Comparison of ENCODE assay signal across 16 cellular contexts in genomic region chr1:63935553-63935952, GRCh38.
DNase-seq lines count a peak whose midpoint lies in the region; ATAC-seq and TF ChIP-seq lines count a peak whose summit lies in the region.
"Had no signal": no experiment of that assay in that cellular context is flagged by ENCODE, and none has a peak within 500 bp of the region (broad histone marks: within the 10 kb centered on the region; RNA-seq: fewer than 3 reads in every experiment).

No MANE protein-coding gene starts in this region.

- intact Hi-C loops in Right ventricle myocardium superior (cut with DNase I) = loop anchor here (10.0 kb wide), 2 partner anchors 199 to 241 kb away; no protein-coding TSS in a partner anchor
- intact Hi-C loops in CD14-positive monocyte (cut with micrococcal nuclease) = no loop called here
- intact Hi-C loops in activated T-helper 1 cell treated with anti-CD3 and anti-CD28 coated beads, Interleukin-12 subunit alpha, Interleukin-12 subunit beta, Interleukin-2, Interleukin-4 antibody, amounts not matched to agents 30 ng/mL and 10 ng/mL and 1 ng/mL, durations not matched to agents 14 hours and 24 hours and 36 hours (cut with micrococcal nuclease) = no loop called here

- H3K27ac ChIP-seq in right atrium auricular region = no peak overlapping the region
- peak overlapping the region; percentile 14 to 25 for H3K27ac ChIP-seq in thoracic aorta

- H3K4me1 ChIP-seq in right atrium auricular region (peaks cover 0 to 8% of the 10 kb centered on the region in 2 donors), thoracic aorta (ENCODE audit: control insufficient read depth in 1 of 2, low read depth in 2 of 2) (peaks cover 0 to 77% of the 10 kb centered on the region in 2 donors)

- DNase-seq in Right ventricle myocardium superior = no peak
- DNase-seq in right atrium auricular region (ENCODE audit: low spot score) = no peak
- peak; percentile 26 for DNase-seq in NCI-H226
- DNase-seq in thoracic aorta (ENCODE audit: low spot score) = no peak
- no peak for DNase-seq in CD14-positive monocyte (ENCODE audit: low spot score)
- DNase-seq in activated CD4-positive, alpha-beta T cell treated with anti-CD3 and anti-CD28 coated beads for 4 hours = no peak
- DNase-seq in activated T-helper 1 cell treated with anti-CD3 and anti-CD28 coated beads, Interleukin-12 subunit alpha, Interleukin-12 subunit beta, Interleukin-2, Interleukin-4 antibody, amounts not matched to agents 30 ng/mL and 10 ng/mL and 1 ng/mL, durations not matched to agents 14 hours and 24 hours and 36 hours (ENCODE audit: low spot score) = no peak
- DNase-seq: 8988T; activated CD8-positive, alpha-beta memory T cell treated with anti-CD3 and anti-CD28 coated beads for 24 hours; GOT3; NCI-H1417 treated with DMSO at 0.1 percent for 48 hours; stimulated activated CD4-positive, alpha-beta T cell treated with anti-CD3 and anti-CD28 coated beads, Interleukin-2, amount 100 ng/mL, for 24 hours; stimulated activated naive CD8-positive, alpha-beta T cell treated with anti-CD3 and anti-CD28 coated beads, Interleukin-15, Interleukin-2, amounts not matched to agents 100 U/mL and 50 U/mL, for 24 hours had no signal

- no peaks in the 10 kb centered on the region for H3K36me3 Mint-ChIP-seq in CD14-positive monocyte
- no peaks in the 10 kb centered on the region for H3K36me3 Mint-ChIP-seq in activated T-helper 1 cell treated with anti-CD3 and anti-CD28 coated beads, Interleukin-12 subunit alpha, Interleukin-12 subunit beta, Interleukin-2, Interleukin-4 antibody, amounts not matched to agents 30 ng/mL and 10 ng/mL and 1 ng/mL, durations not matched to agents 14 hours and 24 hours and 36 hours (ENCODE audit: low read depth)

- peaks cover 8% of the 10 kb centered on the region for H3K4me1 Mint-ChIP-seq in CD14-positive monocyte
- H3K4me1 Mint-ChIP-seq in activated T-helper 1 cell treated with anti-CD3 and anti-CD28 coated beads, Interleukin-12 subunit alpha, Interleukin-12 subunit beta, Interleukin-2, Interleukin-4 antibody, amounts not matched to agents 30 ng/mL and 10 ng/mL and 1 ng/mL, durations not matched to agents 14 hours and 24 hours and 36 hours (ENCODE audit: low read depth) = no peaks in the 10 kb centered on the region

- no peaks in the 10 kb centered on the region for H3K9me3 Mint-ChIP-seq in CD14-positive monocyte
- no peaks in the 10 kb centered on the region for H3K9me3 Mint-ChIP-seq in activated T-helper 1 cell treated with anti-CD3 and anti-CD28 coated beads, Interleukin-12 subunit alpha, Interleukin-12 subunit beta, Interleukin-2, Interleukin-4 antibody, amounts not matched to agents 30 ng/mL and 10 ng/mL and 1 ng/mL, durations not matched to agents 14 hours and 24 hours and 36 hours

- H3K4me3 Mint-ChIP-seq in CD14-positive monocyte = no peak overlapping the region
- H3K4me3 Mint-ChIP-seq in activated T-helper 1 cell treated with anti-CD3 and anti-CD28 coated beads, Interleukin-12 subunit alpha, Interleukin-12 subunit beta, Interleukin-2, Interleukin-4 antibody, amounts not matched to agents 30 ng/mL and 10 ng/mL and 1 ng/mL, durations not matched to agents 14 hours and 24 hours and 36 hours = no peak overlapping the region

- no peak overlapping the region for H3K4me3 ChIP-seq in right atrium auricular region
- no peak overlapping the region for H3K4me3 ChIP-seq in thoracic aorta
- H3K4me3 ChIP-seq: lung, pancreas had no signal

- no peaks in the 10 kb centered on the region for H3K36me3 ChIP-seq in right atrium auricular region
- no peaks in the 10 kb centered on the region for H3K36me3 ChIP-seq in thoracic aorta
- H3K36me3 ChIP-seq: pancreas had no signal

- TF ChIP-seq CTCF in right atrium auricular region (IDR thresholded peaks at IDR 0.05) (no peak), thoracic aorta (IDR thresholded peaks at IDR 0.05) (no peak), CD14-positive monocyte (IDR thresholded peaks at IDR 0.05) (no peak)

- ATAC-seq in Right ventricle myocardium superior (ENCODE audit: poor library complexity) (peak; percentile 44), HG02938 (IDR thresholded peaks at IDR 0.05; ENCODE audit: unreplicated experiment) (peak; percentile 91), thoracic aorta (ENCODE audit: insufficient number of reproducible peaks, low FRiP score, low read depth) (no peak)
- ATAC-seq: stimulated activated naive CD8-positive, alpha-beta T cell treated with anti-CD3 and anti-CD28 coated beads, Interleukin-15, Interleukin-2, amounts not matched to agents 100 U/mL and 50 U/mL, for 24 hours had no signal

- H3K27me3 ChIP-seq in right atrium auricular region (no peaks in the 10 kb centered on the region), thoracic aorta (replicated peaks; ENCODE audit: insufficient read depth) (no peaks in the 10 kb centered on the region)
- H3K27me3 ChIP-seq: pancreas had no signal

- no peaks in the 10 kb centered on the region for H3K9me3 ChIP-seq in right atrium auricular region
- H3K9me3 ChIP-seq in thoracic aorta = no peaks in the 10 kb centered on the region
- H3K9me3 ChIP-seq: pancreas had no signal

- H3K27me3 Mint-ChIP-seq in CD14-positive monocyte (ENCODE audit: low read depth in 3 of 3) = peaks cover 0 to 2% (median 0%) of the 10 kb centered on the region in 3 donors
- H3K27me3 Mint-ChIP-seq in activated T-helper 1 cell treated with anti-CD3 and anti-CD28 coated beads, Interleukin-12 subunit alpha, Interleukin-12 subunit beta, Interleukin-2, Interleukin-4 antibody, amounts not matched to agents 30 ng/mL and 10 ng/mL and 1 ng/mL, durations not matched to agents 14 hours and 24 hours and 36 hours (ENCODE audit: insufficient read depth) = peaks cover 2% of the 10 kb centered on the region

- no peak overlapping the region for H3K27ac Mint-ChIP-seq in CD14-positive monocyte
- no peak overlapping the region for H3K27ac Mint-ChIP-seq in activated T-helper 1 cell treated with anti-CD3 and anti-CD28 coated beads, Interleukin-12 subunit alpha, Interleukin-12 subunit beta, Interleukin-2, Interleukin-4 antibody, amounts not matched to agents 30 ng/mL and 10 ng/mL and 1 ng/mL, durations not matched to agents 14 hours and 24 hours and 36 hours

Comparison
In these comparisons a context has a peak if more than half of its experiments do, and no peak if none do; other contexts are left out.
1. H3K27ac ChIP-seq: peak in thoracic aorta (2 of 2); none in right atrium auricular region (0 of 2).